Comparison of ENCODE assay signal across 1 cellular context in the genomic region with DNA sequence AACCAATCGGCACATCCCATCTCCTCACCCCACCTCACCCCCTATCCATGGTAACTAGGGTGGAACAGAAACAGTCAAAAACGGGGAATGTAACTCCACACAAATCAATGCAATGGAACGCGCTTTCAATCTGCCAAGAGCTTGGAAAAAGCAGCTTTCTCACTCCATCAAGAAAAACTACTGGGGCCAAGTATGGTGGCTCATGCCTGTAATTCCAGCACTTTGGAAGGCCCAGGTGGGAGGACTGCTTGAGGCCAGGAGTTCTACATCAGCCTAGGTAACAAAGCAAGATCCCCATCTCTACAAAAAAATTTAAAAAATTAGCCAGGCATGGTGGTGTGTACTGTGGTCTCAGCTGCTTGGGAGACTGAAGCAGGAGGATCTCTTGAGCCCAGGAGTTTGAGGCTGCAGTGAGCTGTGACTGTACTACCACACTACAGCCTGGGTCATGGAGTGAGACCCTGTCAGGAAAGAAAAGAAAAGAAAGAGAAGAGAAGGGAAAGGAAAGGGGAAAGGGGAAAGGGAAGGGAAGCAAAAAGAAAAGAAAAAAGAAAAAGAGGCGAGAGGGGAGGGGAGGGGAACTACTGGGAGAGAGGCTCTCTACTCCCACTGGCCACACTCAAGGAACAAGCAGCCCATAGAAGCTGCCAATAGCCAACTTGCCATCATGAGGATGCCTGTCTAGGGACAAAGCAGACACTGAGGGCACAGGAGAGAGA.
TF ChIP-seq lines count a peak whose summit lies in the region.

No MANE protein-coding gene starts in this region.

TF ChIP-seq in WTC11, 78 proteins besides CTCF, POLR2A, EP300 and RAD21 (continued from another document):
- TF ChIP-seq, protein P1, sequence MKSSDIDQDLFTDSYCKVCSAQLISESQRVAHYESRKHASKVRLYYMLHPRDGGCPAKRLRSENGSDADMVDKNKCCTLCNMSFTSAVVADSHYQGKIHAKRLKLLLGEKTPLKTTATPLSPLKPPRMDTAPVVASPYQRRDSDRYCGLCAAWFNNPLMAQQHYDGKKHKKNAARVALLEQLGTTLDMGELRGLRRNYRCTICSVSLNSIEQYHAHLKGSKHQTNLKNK (CRISPR knock-in tag; IDR thresholded peaks at IDR 0.05), result no peak
